ENCODE assay signal across 24 cellular contexts in genomic region chr13:31495336-31495735, GRCh38.
"Had no signal": no experiment of that assay in that cellular context is flagged by ENCODE, and none has a peak within 500 bp of the region (broad histone marks: within the 10 kb centered on the region; RNA-seq: fewer than 3 reads in every experiment).

No MANE protein-coding gene starts in this region.

- FAIRE-seq: colon had no signal

- DNase-seq: activated CD4-positive, alpha-beta T cell treated with anti-CD3 and anti-CD28 coated beads for 4 hours; activated CD4-positive, alpha-beta T cell treated with anti-CD3 and anti-CD28 coated beads, Interleukin-2, amount 50 U/mL, for 4 hours; activated CD8-positive, alpha-beta memory T cell treated with anti-CD3 and anti-CD28 coated beads, Interleukin-2, amount 50 U/mL, for 48 hours; activated CD8-positive, alpha-beta T cell treated with anti-CD3 and anti-CD28 coated beads, Interleukin-2, amount 10 ng/mL, durations not matched to agents 7 days and 5 days; activated naive CD4-positive, alpha-beta T cell treated with anti-CD3 and anti-CD28 coated beads, Interleukin-2, amount 50 U/mL, for 16 hours; activated naive CD8-positive, alpha-beta T cell treated with anti-CD3 and anti-CD28 coated beads, Interleukin-2, amount 10 ng/mL, durations not matched to agents 7 days and 5 days; activated T-cell treated with anti-CD3 and anti-CD28 coated beads, Interleukin-2, amount 50 U/mL, for 1 hour; adrenal gland; anterior cingulate cortex; cerebellar nuclear complex; MG63; NCI-H1092; NCI-H1417; NCI-H2029; NCI-H2107; NCI-H2171 treated with DMSO at 0.1 percent for 48 hours; NCI-H226; NCI-H526; NCI-H774; NK-92 treated with Interleukin-12 subunit alpha and Interleukin-12 subunit beta, amount 100 ng/mL, for 24 hours; OCI-M1; Right ventricle myocardium superior; T-cell had no signal
